In genomic region chr15:96058103-96058851, GRCh38 we compare ENCODE assay signal across 10 cellular contexts.
DNase-seq lines count a peak whose midpoint lies in the region; ATAC-seq and TF ChIP-seq lines count a peak whose summit lies in the region.
"Had no signal": no experiment of that assay in that cellular context is flagged by ENCODE, and none has a peak within 500 bp of the region (broad histone marks: within the 10 kb centered on the region; RNA-seq: fewer than 3 reads in every experiment).

No MANE protein-coding gene starts in this region.

- BruUV-seq in A673 (replicated peaks; lab: Mats Ljungman, UMichigan), result no TSS peak

- H3K36me3 ChIP-seq in tibial artery (no peaks in the 10 kb centered on the region), esophagus squamous epithelium (no peaks in the 10 kb centered on the region), A673 (ENCODE audit: insufficient read depth, low read length, poor library complexity, severe bottlenecking) (no peaks in the 10 kb centered on the region)
- H3K36me3 ChIP-seq: right lobe of liver, SJSA1 had no signal

- CTCF ChIA-PET in A673 (lab: Charles Lee), result no interaction called here

- H3K9me3 ChIP-seq in tibial artery (no peaks in the 10 kb centered on the region), esophagus squamous epithelium (no peaks in the 10 kb centered on the region), A673 (ENCODE audit: low read depth, low read length, poor library complexity, severe bottlenecking) (no peaks in the 10 kb centered on the region)
- H3K9me3 ChIP-seq: right lobe of liver, SJSA1 had no signal

- ATAC-seq in HG02852 (IDR thresholded peaks at IDR 0.05; ENCODE audit: unreplicated experiment) (peak; percentile 77), HG02970 (IDR thresholded peaks at IDR 0.05; ENCODE audit: low FRiP score, unreplicated experiment) (no peak)

- POLR2A ChIA-PET in A673 (lab: Charles Lee; ENCODE audit: low non-redundant PET), result no interaction called here

- no peak overlapping the region for H3K4me3 Mint-ChIP-seq in T-helper 1 cell treated with Interleukin-12 subunit alpha and Interleukin-12 subunit beta and Interleukin-4 antibody, amounts not matched to agents 30 μg/mL and 1 μg/mL, for 36 hours

- H3K27ac ChIP-seq in tibial artery (peak overlapping the region; percentile 31 to 60), esophagus squamous epithelium (no peak overlapping the region), A673 (ENCODE audit: low read depth, low read length, poor library complexity, severe bottlenecking) (no peak overlapping the region)
- H3K27ac ChIP-seq: right lobe of liver, SJSA1 had no signal

- peaks cover 11% of the 10 kb centered on the region for H3K4me1 Mint-ChIP-seq in T-helper 1 cell treated with Interleukin-12 subunit alpha and Interleukin-12 subunit beta and Interleukin-4 antibody, amounts not matched to agents 30 μg/mL and 1 μg/mL, for 36 hours (ENCODE audit: low read depth)

- WGBS in esophagus squamous epithelium, 2 donors, result 54 to 78% methylated on average over 8 of the region's 8 CpGs

- TF ChIP-seq POLR2A in NB4 (IDR thresholded peaks at IDR 0.05; ENCODE audit: extremely low read depth, insufficient read length) (no peak), esophagus squamous epithelium (IDR thresholded peaks at IDR 0.05) (no peak)

- DNase-seq in T-helper 1 cell (no peak), NB4 (ENCODE audit: low read depth) (peak; percentile 57), tibial artery (no peak), esophagus squamous epithelium (lab: John Stamatoyannopoulos, UW) (no peak), A673 (ENCODE audit: low spot score) (no peak)
- DNase-seq: right lobe of liver had no signal

- H3K9me3 Mint-ChIP-seq in T-helper 1 cell treated with Interleukin-12 subunit alpha and Interleukin-12 subunit beta and Interleukin-4 antibody, amounts not matched to agents 30 μg/mL and 1 μg/mL, for 36 hours, result peaks cover 13% of the 10 kb centered on the region

- H3K27me3 ChIP-seq in tibial artery, result no peaks in the 10 kb centered on the region
- H3K27me3 ChIP-seq in esophagus squamous epithelium, result peaks cover 0 to 9% (median 0%) of the 10 kb centered on the region in 4 donors
- no peaks in the 10 kb centered on the region for H3K27me3 ChIP-seq in A673 (replicated peaks; ENCODE audit: insufficient read depth, low read depth, low read length, poor library complexity)
- H3K27me3 ChIP-seq: right lobe of liver, SJSA1 had no signal

- H3K4me1 ChIP-seq in tibial artery, result peaks cover 0 to 2% (median 2%) of the 10 kb centered on the region in 4 donors
- peaks cover 0 to 12% (median 2%) of the 10 kb centered on the region in 3 donors for H3K4me1 ChIP-seq in esophagus squamous epithelium
- H3K4me1 ChIP-seq in A673 (ENCODE audit: insufficient read depth, low read length, poor library complexity, severe bottlenecking), result peaks cover 11% of the 10 kb centered on the region
- H3K4me1 ChIP-seq: SJSA1 had no signal

- intact Hi-C loops in tibial artery (cut with DNase I; ENCODE audit: low total_unique reads), result no loop called here
- intact Hi-C loops in esophagus squamous epithelium (cut with DNase I), result no loop called here
- intact Hi-C loops in A673 (cut with micrococcal nuclease; ENCODE audit: unreplicated experiment), result loop anchor here (10.0 kb wide), 1 partner anchor 267 kb away; no protein-coding TSS in a partner anchor

- H3K36me3 Mint-ChIP-seq in T-helper 1 cell treated with Interleukin-12 subunit alpha and Interleukin-12 subunit beta and Interleukin-4 antibody, amounts not matched to agents 30 μg/mL and 1 μg/mL, for 36 hours (ENCODE audit: low read depth), result peaks cover 2% of the 10 kb centered on the region

- TF ChIP-seq CTCF in NB4 (IDR thresholded peaks at IDR 0.05; ENCODE audit: low read depth, low read length) (no peak), tibial artery (IDR thresholded peaks at IDR 0.05) (no peak), esophagus squamous epithelium (IDR thresholded peaks at IDR 0.05) (no peak), A673 (conservative IDR thresholded peaks at IDR 0.05; ENCODE audit: low read depth, low read length) (no peak)

- peaks cover 48% of the 10 kb centered on the region for H3K27me3 Mint-ChIP-seq in T-helper 1 cell treated with Interleukin-12 subunit alpha and Interleukin-12 subunit beta and Interleukin-4 antibody, amounts not matched to agents 30 μg/mL and 1 μg/mL, for 36 hours (ENCODE audit: low read depth)

- H3K4me3 ChIP-seq in NB4 (ENCODE audit: low read depth, low read length) (no peak overlapping the region), tibial artery (no peak overlapping the region), esophagus squamous epithelium (no peak overlapping the region), A673 (ENCODE audit: low read depth, low read length, poor library complexity, severe bottlenecking) (no peak overlapping the region)
- H3K4me3 ChIP-seq: right lobe of liver, SJSA1 had no signal

- peak overlapping the region; percentile 47 for H3K27ac Mint-ChIP-seq in T-helper 1 cell treated with Interleukin-12 subunit alpha and Interleukin-12 subunit beta and Interleukin-4 antibody, amounts not matched to agents 30 μg/mL and 1 μg/mL, for 36 hours

Comparison
In these comparisons a context has a peak if more than half of its experiments do, and no peak if none do; other contexts are left out.
1. H3K27ac ChIP-seq: peak in tibial artery (2 of 2); none in esophagus squamous epithelium (0 of 4) and A673 (single experiment).